In the genomic region with DNA sequence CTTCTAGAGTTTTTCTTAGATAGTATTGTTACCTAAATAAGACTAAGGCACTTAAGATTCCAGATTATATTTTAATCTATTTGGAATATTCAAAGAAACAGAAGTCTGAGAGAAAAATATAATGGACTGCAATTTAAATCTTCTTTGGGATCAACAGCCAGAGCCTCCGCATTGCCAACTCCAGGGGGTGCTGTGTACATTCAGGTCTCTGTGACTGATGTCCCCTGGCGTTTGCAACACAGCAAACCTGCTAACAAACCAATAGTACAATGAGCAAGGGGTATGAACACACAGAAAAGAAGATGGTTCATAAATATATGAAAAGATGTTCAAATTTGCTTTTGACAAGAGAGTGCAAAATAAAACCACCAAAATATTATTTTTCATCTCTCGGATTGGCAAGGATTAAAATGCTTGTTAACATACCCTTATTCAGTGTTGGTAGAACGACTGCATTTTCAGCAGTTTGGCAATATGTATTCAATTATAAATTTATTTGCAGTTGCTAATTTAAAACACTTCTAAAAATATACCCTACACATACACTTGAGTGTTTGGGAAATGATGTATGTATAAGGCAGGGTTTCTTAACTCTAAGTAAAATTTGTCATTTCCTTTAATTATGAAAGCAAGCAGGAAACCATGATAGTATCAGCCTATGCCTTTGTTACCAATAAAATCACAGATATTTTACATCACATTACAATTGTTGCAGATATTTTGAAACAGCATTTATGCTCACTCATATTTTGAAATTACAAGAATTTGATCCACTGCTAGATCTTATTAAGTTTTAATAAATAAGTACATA, we compare ENCODE assay signal across 8 cellular contexts. TPM values are rescaled to one million over a fixed set of nuclear protein-coding genes. Genes with fewer than 3 reads are reported as not detected.
DNase-seq lines count a peak whose midpoint lies in the region; ATAC-seq and TF ChIP-seq lines count a peak whose summit lies in the region.

No MANE protein-coding gene starts in this region.

- H3K36me3 ChIP-seq in BJ (ENCODE audit: control insufficient read depth, insufficient read depth, low read length), result no peaks in the 10 kb centered on the region

- CTCF ChIA-PET in BJ (lab: Yijun Ruan, JAX), result interaction anchor here (1.2 to 1.4 kb wide), 2 partner anchors 39 to 86 kb away, joined by 5 to 12 read pairs; no protein-coding TSS in a partner anchor

- DNase-seq in BJ (ENCODE audit: low read depth), result no peak
- peak; percentile 82 for DNase-seq in NCI-H2196 (lab: John Stamatoyannopoulos, UW; ENCODE audit: unreplicated experiment)
- peak; percentile 27 to 28 for DNase-seq in activated CD4-positive, alpha-beta T cell treated with anti-CD3 and anti-CD28 coated beads, Interleukin-2, amount 50 U/mL, for 48 hours
- peak; percentile 31 to 84 (median 59) for DNase-seq in head of caudate nucleus
- peak; percentile 85 for DNase-seq in posterior vena cava (ENCODE audit: low spot score)

- ATAC-seq in GM18907 (IDR thresholded peaks at IDR 0.05; ENCODE audit: unreplicated experiment), result peak; percentile 86
- ATAC-seq in HG03135 (IDR thresholded peaks at IDR 0.05; ENCODE audit: unreplicated experiment), result peak; percentile 90
- ATAC-seq in GM18858 (IDR thresholded peaks at IDR 0.05; ENCODE audit: unreplicated experiment), result no peak

- H3K4me3 ChIP-seq in BJ (ENCODE audit: low read depth, low read length), result no peak overlapping the region

- intact Hi-C loops in head of caudate nucleus (cut with DNase I), result loop anchor here (10.0 kb wide), 1 partner anchor 91 kb away; no protein-coding TSS in a partner anchor
- intact Hi-C loops in posterior vena cava (cut with DNase I), result loop anchor here in 1 of 2 donors (5.0 kb wide), 1 partner anchor 89 kb away; no protein-coding TSS in a partner anchor

- TF ChIP-seq CTCF in BJ (IDR thresholded peaks at IDR 0.05; ENCODE audit: insufficient read depth, low read depth, low read length), result peak; percentile 94

- no peaks in the 10 kb centered on the region for H3K27me3 ChIP-seq in BJ (ENCODE audit: control insufficient read depth, insufficient read depth, low read length)

- POLR2A ChIA-PET in BJ (lab: Charles Lee), result no interaction called here

RNA-seq across cellular contexts. Expression of a gene that starts 16.1 kb away (rescaled TPM):
- 37.5 and 48.0 TPM in 2 replicates for polyA plus RNA-seq in BJ (2011; rRNA removed)
- polyA minus RNA-seq in BJ (2011; rRNA and poly(A)+ RNA removed), result 20.4 and 27.1 TPM in 2 replicates
- 100 to 1,000 TPM; 106 to 219 TPM for total RNA-seq in posterior vena cava
